1 cellular context compared by ENCODE assay signal in the genomic region with DNA sequence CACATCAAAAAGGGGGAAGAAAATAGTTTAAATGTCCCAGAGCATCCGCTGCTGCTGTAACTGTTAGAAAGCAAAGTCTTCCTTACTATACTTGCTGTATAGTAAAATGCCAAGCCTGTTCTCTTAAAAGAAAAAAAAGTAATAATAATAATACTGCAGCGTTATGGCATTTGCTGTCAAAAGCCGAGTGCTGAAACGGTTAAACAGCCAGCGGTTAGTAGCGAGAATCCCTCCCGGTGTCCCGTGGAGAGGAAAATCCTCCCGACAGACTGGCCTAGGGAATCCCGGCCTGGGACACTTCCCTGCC.
TF ChIP-seq lines count a peak whose summit lies in the region.

No MANE protein-coding gene starts in this region.

TF ChIP-seq in HEK293, 187 proteins besides CTCF, POLR2A, EP300 and RAD21 (continued from another document):
- no peak for TF ChIP-seq ZNF157 (tag by site-specific recombination; IDR thresholded peaks at IDR 0.05)
- TF ChIP-seq ZBTB8A (tag by site-specific recombination; IDR thresholded peaks at IDR 0.05): no peak
- TF ChIP-seq, protein P1, sequence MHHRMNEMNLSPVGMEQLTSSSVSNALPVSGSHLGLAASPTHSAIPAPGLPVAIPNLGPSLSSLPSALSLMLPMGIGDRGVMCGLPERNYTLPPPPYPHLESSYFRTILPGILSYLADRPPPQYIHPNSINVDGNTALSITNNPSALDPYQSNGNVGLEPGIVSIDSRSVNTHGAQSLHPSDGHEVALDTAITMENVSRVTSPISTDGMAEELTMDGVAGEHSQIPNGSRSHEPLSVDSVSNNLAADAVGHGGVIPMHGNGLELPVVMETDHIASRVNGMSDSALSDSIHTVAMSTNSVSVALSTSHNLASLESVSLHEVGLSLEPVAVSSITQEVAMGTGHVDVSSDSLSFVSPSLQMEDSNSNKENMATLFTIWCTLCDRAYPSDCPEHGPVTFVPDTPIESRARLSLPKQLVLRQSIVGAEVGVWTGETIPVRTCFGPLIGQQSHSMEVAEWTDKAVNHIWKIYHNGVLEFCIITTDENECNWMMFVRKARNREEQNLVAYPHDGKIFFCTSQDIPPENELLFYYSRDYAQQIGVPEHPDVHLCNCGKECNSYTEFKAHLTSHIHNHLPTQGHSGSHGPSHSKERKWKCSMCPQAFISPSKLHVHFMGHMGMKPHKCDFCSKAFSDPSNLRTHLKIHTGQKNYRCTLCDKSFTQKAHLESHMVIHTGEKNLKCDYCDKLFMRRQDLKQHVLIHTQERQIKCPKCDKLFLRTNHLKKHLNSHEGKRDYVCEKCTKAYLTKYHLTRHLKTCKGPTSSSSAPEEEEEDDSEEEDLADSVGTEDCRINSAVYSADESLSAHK (tag by site-specific recombination; IDR thresholded peaks at IDR 0.05): no peak
- no peak for TF ChIP-seq YY2 (tag by site-specific recombination; IDR thresholded peaks at IDR 0.05)
- TF ChIP-seq ZNF639 (tag by site-specific recombination; IDR thresholded peaks at IDR 0.05): no peak
- TF ChIP-seq, protein P2, sequence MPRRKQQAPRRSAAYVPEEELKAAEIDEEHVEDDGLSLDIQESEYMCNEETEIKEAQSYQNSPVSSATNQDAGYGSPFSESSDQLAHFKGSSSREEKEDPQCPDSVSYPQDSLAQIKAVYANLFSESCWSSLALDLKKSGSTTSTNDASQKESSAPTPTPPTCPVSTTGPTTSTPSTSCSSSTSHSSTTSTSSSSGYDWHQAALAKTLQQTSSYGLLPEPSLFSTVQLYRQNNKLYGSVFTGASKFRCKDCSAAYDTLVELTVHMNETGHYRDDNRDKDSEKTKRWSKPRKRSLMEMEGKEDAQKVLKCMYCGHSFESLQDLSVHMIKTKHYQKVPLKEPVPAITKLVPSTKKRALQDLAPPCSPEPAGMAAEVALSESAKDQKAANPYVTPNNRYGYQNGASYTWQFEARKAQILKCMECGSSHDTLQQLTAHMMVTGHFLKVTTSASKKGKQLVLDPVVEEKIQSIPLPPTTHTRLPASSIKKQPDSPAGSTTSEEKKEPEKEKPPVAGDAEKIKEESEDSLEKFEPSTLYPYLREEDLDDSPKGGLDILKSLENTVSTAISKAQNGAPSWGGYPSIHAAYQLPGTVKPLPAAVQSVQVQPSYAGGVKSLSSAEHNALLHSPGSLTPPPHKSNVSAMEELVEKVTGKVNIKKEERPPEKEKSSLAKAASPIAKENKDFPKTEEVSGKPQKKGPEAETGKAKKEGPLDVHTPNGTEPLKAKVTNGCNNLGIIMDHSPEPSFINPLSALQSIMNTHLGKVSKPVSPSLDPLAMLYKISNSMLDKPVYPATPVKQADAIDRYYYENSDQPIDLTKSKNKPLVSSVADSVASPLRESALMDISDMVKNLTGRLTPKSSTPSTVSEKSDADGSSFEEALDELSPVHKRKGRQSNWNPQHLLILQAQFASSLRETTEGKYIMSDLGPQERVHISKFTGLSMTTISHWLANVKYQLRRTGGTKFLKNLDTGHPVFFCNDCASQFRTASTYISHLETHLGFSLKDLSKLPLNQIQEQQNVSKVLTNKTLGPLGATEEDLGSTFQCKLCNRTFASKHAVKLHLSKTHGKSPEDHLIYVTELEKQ (tag by site-specific recombination; IDR thresholded peaks at IDR 0.05; ENCODE audit: borderline replicate concordance): no peak
- no peak for TF ChIP-seq ZNF280C (tag by site-specific recombination; IDR thresholded peaks at IDR 0.05)
- no peak for TF ChIP-seq GLI2 (tag by site-specific recombination; IDR thresholded peaks at IDR 0.05; ENCODE audit: borderline replicate concordance, low read depth)
- TF ChIP-seq ZNF341 (tag by site-specific recombination; IDR thresholded peaks at IDR 0.05; ENCODE audit: low read depth): 0 out of 2 replicates have a peak, but pooled peaks have one; percentile 67
- no peak for TF ChIP-seq ZNF624 (tag by site-specific recombination; IDR thresholded peaks at IDR 0.05)
- no peak for TF ChIP-seq ZNF600 (tag by site-specific recombination; IDR thresholded peaks at IDR 0.05)
- TF ChIP-seq GLIS2 (tag by site-specific recombination; IDR thresholded peaks at IDR 0.05): no peak
- peak; percentile 28; the same call in 1 of the 2 replicates for TF ChIP-seq ZNF692 (tag by site-specific recombination; IDR thresholded peaks at IDR 0.05)
- TF ChIP-seq ZBTB11 (tag by site-specific recombination; conservative IDR thresholded peaks at IDR 0.05; ENCODE audit: low read depth): no peak
- TF ChIP-seq ZNF558 (tag by site-specific recombination; IDR thresholded peaks at IDR 0.05): no peak
